8 cellular contexts compared by ENCODE assay signal in the genomic region with DNA sequence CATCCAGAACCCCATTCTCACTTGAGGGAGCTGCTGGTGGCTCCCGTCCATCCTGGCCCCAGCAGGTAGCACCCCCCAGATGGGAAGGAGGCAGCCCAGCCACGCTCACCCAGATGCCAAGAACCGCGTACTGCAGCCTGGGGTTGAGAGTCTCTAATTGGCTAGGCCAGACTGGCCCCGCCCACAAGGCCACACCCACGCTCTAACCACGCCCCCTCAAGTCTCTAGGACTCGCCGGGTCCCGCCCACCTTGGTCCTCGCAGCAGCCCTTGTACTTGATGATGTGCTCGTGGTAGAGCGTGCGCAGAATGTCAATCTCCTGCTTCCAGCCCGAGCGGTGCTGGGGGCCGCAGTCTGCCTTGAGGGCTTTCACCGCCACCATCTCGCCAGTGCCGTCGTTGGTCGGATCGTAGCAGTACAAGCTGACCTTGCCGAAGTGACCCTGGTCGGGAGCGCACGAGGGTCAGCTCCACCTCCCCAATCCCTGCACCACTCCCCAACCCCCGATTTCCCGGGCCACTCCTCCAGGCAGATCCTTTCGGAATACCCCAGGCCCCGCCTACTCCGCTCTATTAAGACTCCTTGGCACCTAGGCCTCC. TPM values are rescaled to one million over a fixed set of nuclear protein-coding genes. Genes with fewer than 3 reads are reported as not detected.
DNase-seq lines count a peak whose midpoint lies in the region; ATAC-seq, FAIRE-seq and TF ChIP-seq lines count a peak whose summit lies in the region.

No MANE protein-coding gene starts in this region.

- no peak overlapping the region for H3K4me3 Mint-ChIP-seq in activated CD4-positive, alpha-beta T cell treated with anti-CD3 and anti-CD28 coated beads, Interleukin-2, amount 10 ng/mL, durations not matched to agents 24 days and 14 days

- no peak overlapping the region for H3K27ac Mint-ChIP-seq in activated CD4-positive, alpha-beta T cell treated with anti-CD3 and anti-CD28 coated beads, Interleukin-2, amount 10 ng/mL, durations not matched to agents 24 days and 14 days

- H3K36me3 Mint-ChIP-seq in activated CD4-positive, alpha-beta T cell treated with anti-CD3 and anti-CD28 coated beads, Interleukin-2, amount 10 ng/mL, durations not matched to agents 24 days and 14 days (ENCODE audit: low read depth) = peaks cover 46% of the 10 kb centered on the region

- FAIRE-seq in GM12891 (lab: Jason Lieb, UNC) = no peak

- no peak for ATAC-seq in HG03378 (IDR thresholded peaks at IDR 0.05; ENCODE audit: unreplicated experiment)
- no peak for ATAC-seq in GM18505 (IDR thresholded peaks at IDR 0.05; ENCODE audit: unreplicated experiment)

- H3K4me1 Mint-ChIP-seq in activated CD4-positive, alpha-beta T cell treated with anti-CD3 and anti-CD28 coated beads, Interleukin-2, amount 10 ng/mL, durations not matched to agents 24 days and 14 days = no peaks in the 10 kb centered on the region

- H3K27me3 Mint-ChIP-seq in activated CD4-positive, alpha-beta T cell treated with anti-CD3 and anti-CD28 coated beads, Interleukin-2, amount 10 ng/mL, durations not matched to agents 24 days and 14 days = no peaks in the 10 kb centered on the region

- peak; percentile 4 for DNase-seq in HT-29 (ENCODE audit: low spot score)
- peak; percentile 81 for DNase-seq in activated CD4-positive, alpha-beta T cell treated with anti-CD3 and anti-CD28 coated beads, Interleukin-2, amount 10 ng/mL, durations not matched to agents 24 days and 14 days
- DNase-seq in glomerular visceral epithelial cell (ENCODE audit: extremely low spot score) = peak; percentile 19
- DNase-seq in stimulated activated CD4-positive, alpha-beta T cell treated with anti-CD3 and anti-CD28 coated beads, Interleukin-2, amount 100 ng/mL, for 24 hours = peak; percentile 59 to 70
- DNase-seq in GM12891 (ENCODE audit: insufficient read length, low spot score) = no peak
- no peak for DNase-seq in NCI-H446 (lab: John Stamatoyannopoulos, UW)

- TF ChIP-seq POLR2A in GM12891 (IDR thresholded peaks at IDR 0.05; ENCODE audit: low read depth, low read length) (no peak), GM18505 (IDR thresholded peaks at IDR 0.05; ENCODE audit: borderline replicate concordance, extremely low read depth, insufficient read depth, insufficient read length) (no peak)

- no peaks in the 10 kb centered on the region for H3K9me3 Mint-ChIP-seq in activated CD4-positive, alpha-beta T cell treated with anti-CD3 and anti-CD28 coated beads, Interleukin-2, amount 10 ng/mL, durations not matched to agents 24 days and 14 days

- intact Hi-C loops in activated CD4-positive, alpha-beta T cell treated with anti-CD3 and anti-CD28 coated beads, Interleukin-2, amount 10 ng/mL, durations not matched to agents 24 days and 14 days (cut with micrococcal nuclease) = no loop called here

TF ChIP-seq in GM12891, 5 proteins besides CTCF, POLR2A, EP300 and RAD21:
- TF ChIP-seq POU2F2 (IDR thresholded peaks at IDR 0.05; ENCODE audit: low read depth, low read length) = no peak
- no peak for TF ChIP-seq POLR2AphosphoS5 (IDR thresholded peaks at IDR 0.05; ENCODE audit: low read depth, low read length)
- no peak for TF ChIP-seq TAF1 (IDR thresholded peaks at IDR 0.05; ENCODE audit: low read depth, low read length)
- TF ChIP-seq PAX5 (IDR thresholded peaks at IDR 0.05; ENCODE audit: insufficient read depth, low read length, severe bottlenecking) = no peak
- TF ChIP-seq SPI1 (IDR thresholded peaks at IDR 0.05; ENCODE audit: low read depth, low read length) = no peak

RNA-seq across cellular contexts. Expression of a gene that starts 14.5 kb away (rescaled TPM):
- 11.0 and 18.2 TPM in 2 replicates for total RNA-seq in HT-29 (2014; rRNA removed; shearing (Covaris generic))
- 104 and 108 TPM in 2 replicates for total RNA-seq in activated CD4-positive, alpha-beta T cell treated with anti-CD3 and anti-CD28 coated beads, Interleukin-2, amount 10 ng/mL, durations not matched to agents 24 days and 14 days
- 166 TPM for polyA plus RNA-seq in GM12891 (2012; ENCODE audit: low read depth, missing spikeins)

RNA-seq across cellular contexts. Expression of a gene that starts 20.6 kb away (rescaled TPM):
- total RNA-seq in HT-29 (2014; rRNA removed; shearing (Covaris generic)) = 35.5 and 45.3 TPM in 2 replicates
- total RNA-seq in activated CD4-positive, alpha-beta T cell treated with anti-CD3 and anti-CD28 coated beads, Interleukin-2, amount 10 ng/mL, durations not matched to agents 24 days and 14 days = 96.1 and 108 TPM in 2 replicates
- 25.1 TPM for polyA plus RNA-seq in GM12891 (2012; ENCODE audit: low read depth, missing spikeins)

RNA-seq across cellular contexts. Expression of a gene that starts 26.5 kb away (rescaled TPM):
- total RNA-seq in HT-29 (2014; rRNA removed; shearing (Covaris generic)) = 81.1 and 107 TPM in 2 replicates
- 244 and 255 TPM in 2 replicates for total RNA-seq in activated CD4-positive, alpha-beta T cell treated with anti-CD3 and anti-CD28 coated beads, Interleukin-2, amount 10 ng/mL, durations not matched to agents 24 days and 14 days
- polyA plus RNA-seq in GM12891 (2012; ENCODE audit: low read depth, missing spikeins) = 248 TPM

RNA-seq across cellular contexts. Expression of a gene that starts 38.1 kb away (rescaled TPM):
- total RNA-seq in HT-29 (2014; rRNA removed; shearing (Covaris generic)) = 50.2 and 50.9 TPM in 2 replicates
- total RNA-seq in activated CD4-positive, alpha-beta T cell treated with anti-CD3 and anti-CD28 coated beads, Interleukin-2, amount 10 ng/mL, durations not matched to agents 24 days and 14 days = 23.9 and 24.9 TPM in 2 replicates
- polyA plus RNA-seq in GM12891 (2012; ENCODE audit: low read depth, missing spikeins) = 10.7 TPM

RNA-seq across cellular contexts. Expression of a gene that starts 44.3 kb away (rescaled TPM):
- 0.16 and 0.51 TPM in 2 replicates for total RNA-seq in HT-29 (2014; rRNA removed; shearing (Covaris generic))
- total RNA-seq in activated CD4-positive, alpha-beta T cell treated with anti-CD3 and anti-CD28 coated beads, Interleukin-2, amount 10 ng/mL, durations not matched to agents 24 days and 14 days = 2.0 and 2.8 TPM in 2 replicates
- 1.3 TPM for polyA plus RNA-seq in GM12891 (2012; ENCODE audit: low read depth, missing spikeins)

Comparison
In these comparisons a context has a peak if more than half of its experiments do, and no peak if none do; other contexts are left out.
1. DNase-seq: peak in HT-29 (single experiment), activated CD4-positive, alpha-beta T cell treated with anti-CD3 and anti-CD28 coated beads, Interleukin-2, amount 10 ng/mL, durations not matched to agents 24 days and 14 days (single experiment), glomerular visceral epithelial cell (single experiment) and stimulated activated CD4-positive, alpha-beta T cell treated with anti-CD3 and anti-CD28 coated beads, Interleukin-2, amount 100 ng/mL, for 24 hours (2 of 2); none in GM12891 (single experiment) and NCI-H446 (0 of 2).